ENCODE assay signal across 11 cellular contexts in the genomic region with DNA sequence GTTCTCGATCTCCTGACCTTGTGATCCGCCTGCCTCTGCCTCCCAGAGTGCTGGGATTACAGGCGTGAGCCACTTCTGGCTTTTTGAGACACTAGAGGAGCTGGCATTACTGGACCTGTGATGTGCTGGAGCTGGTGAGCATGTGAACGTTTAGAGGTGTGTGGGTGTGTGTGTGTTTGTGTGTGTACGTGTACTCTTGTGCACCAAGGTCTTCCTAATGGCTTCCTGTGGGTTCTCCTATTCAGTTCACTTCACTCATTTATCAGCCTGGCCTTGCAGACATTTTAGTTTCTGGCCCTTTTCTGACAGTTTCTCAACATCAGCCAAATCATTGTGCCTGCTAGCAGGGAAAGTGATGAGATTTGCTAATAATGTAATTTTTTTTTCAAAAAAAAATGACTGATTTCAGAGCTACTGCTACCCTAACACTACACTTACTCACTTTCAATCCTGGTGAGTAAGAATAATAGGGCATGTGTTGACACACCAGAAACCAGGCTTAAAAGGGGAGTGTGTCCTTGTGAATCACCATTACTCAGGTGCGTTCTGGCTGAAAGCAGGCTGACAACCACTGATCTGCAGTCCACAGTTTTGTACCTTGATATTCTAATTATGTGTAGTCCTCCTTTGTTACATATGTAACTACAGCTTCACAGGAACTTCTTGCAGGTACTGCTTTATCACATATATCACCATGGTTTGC. TPM values are rescaled to one million over a fixed set of nuclear protein-coding genes. Genes with fewer than 3 reads are reported as not detected.
DNase-seq lines count a peak whose midpoint lies in the region; ATAC-seq and TF ChIP-seq lines count a peak whose summit lies in the region.
"Had no signal": no experiment of that assay in that cellular context is flagged by ENCODE, and none has a peak within 500 bp of the region (broad histone marks: within the 10 kb centered on the region; RNA-seq: fewer than 3 reads in every experiment).

No MANE protein-coding gene starts in this region.

- no peaks in the 10 kb centered on the region for H3K9me3 ChIP-seq in aorta (ENCODE audit: control insufficient read depth, low read length)
- H3K9me3 ChIP-seq in CD8-positive, alpha-beta memory T cell (ENCODE audit: low read length): no peaks in the 10 kb centered on the region

- H3K4me1 Mint-ChIP-seq in HFFc6 (ENCODE audit: low read depth) (peaks cover 29% of the 10 kb centered on the region), neural crest cell (no peaks in the 10 kb centered on the region)
- H3K4me1 Mint-ChIP-seq in CD8-positive, alpha-beta memory T cell: no peaks in the 10 kb centered on the region

- ATAC-seq in GM18498 (IDR thresholded peaks at IDR 0.05; ENCODE audit: unreplicated experiment) (peak; percentile 66), aorta (ENCODE audit: low FRiP score) (no peak)

- H3K27ac ChIP-seq in coronary artery (no peak overlapping the region), aorta (ENCODE audit: low read depth in 1 of 2, low read length in 2 of 2) (no peak overlapping the region)
- no peak overlapping the region for H3K27ac ChIP-seq in CD8-positive, alpha-beta memory T cell (ENCODE audit: low read depth, low read length)
- H3K27ac ChIP-seq: WERI-Rb-1 had no signal

- H3K4me3 Mint-ChIP-seq in HFFc6: no peak overlapping the region
- H3K4me3 Mint-ChIP-seq in neural crest cell: no peak overlapping the region
- H3K4me3 Mint-ChIP-seq in CD8-positive, alpha-beta memory T cell: no peak overlapping the region

- H3K4me1 ChIP-seq in aorta (ENCODE audit: control insufficient read depth in 1 of 2, insufficient read depth in 2 of 2, low read length in 2 of 2): no peaks in the 10 kb centered on the region
- H3K4me1 ChIP-seq in CD8-positive, alpha-beta memory T cell (ENCODE audit: insufficient read depth, low read length): no peaks in the 10 kb centered on the region

- TF ChIP-seq CTCF in HFFc6 (IDR thresholded peaks at IDR 0.05): no peak
- no peak for TF ChIP-seq CTCF in neural crest cell (conservative IDR thresholded peaks at IDR 0.05)
- no peak for TF ChIP-seq CTCF in coronary artery (IDR thresholded peaks at IDR 0.05)

- no peaks in the 10 kb centered on the region for H3K27me3 ChIP-seq in aorta (ENCODE audit: control insufficient read depth in 1 of 2, insufficient read depth in 2 of 2, low read length in 1 of 2)
- H3K27me3 ChIP-seq in CD8-positive, alpha-beta memory T cell (ENCODE audit: insufficient read depth, low read length, poor library complexity, severe bottlenecking): no peaks in the 10 kb centered on the region

- no peaks in the 10 kb centered on the region for H3K27me3 Mint-ChIP-seq in HFFc6 (ENCODE audit: insufficient read depth)
- H3K27me3 Mint-ChIP-seq in neural crest cell (ENCODE audit: low read depth): no peaks in the 10 kb centered on the region
- H3K27me3 Mint-ChIP-seq in CD8-positive, alpha-beta memory T cell: no peaks in the 10 kb centered on the region

- H3K9me3 Mint-ChIP-seq in HFFc6 (no peaks in the 10 kb centered on the region), neural crest cell (peaks cover 4% of the 10 kb centered on the region)
- H3K9me3 Mint-ChIP-seq in CD8-positive, alpha-beta memory T cell: peaks cover 0 to 6% (median 2%) of the 10 kb centered on the region in 5 donors

- intact Hi-C loops in aorta (cut with DNase I): no loop called here

- H3K27ac Mint-ChIP-seq in HFFc6 (peak overlapping the region; percentile 26), neural crest cell (ENCODE audit: unreplicated experiment) (peak overlapping the region; percentile 63)
- no peak overlapping the region for H3K27ac Mint-ChIP-seq in CD8-positive, alpha-beta memory T cell

- no peaks in the 10 kb centered on the region for H3K36me3 ChIP-seq in aorta (ENCODE audit: control insufficient read depth in 1 of 2, insufficient read depth in 2 of 2, low read length in 1 of 2)
- H3K36me3 ChIP-seq in CD8-positive, alpha-beta memory T cell (ENCODE audit: insufficient read depth, low read length): no peaks in the 10 kb centered on the region
- H3K36me3 ChIP-seq: WERI-Rb-1 had no signal

- peak; percentile 64 for DNase-seq in HFFc6
- peak; percentile 23 for DNase-seq in SW480 (ENCODE audit: low spot score)
- DNase-seq in neural crest cell (ENCODE audit: low read depth, low spot score): no peak
- no peak for DNase-seq in coronary artery (ENCODE audit: low spot score)
- no peak for DNase-seq in aorta
- no peak for DNase-seq in CD8-positive, alpha-beta memory T cell
- no peak for DNase-seq in DMS79 treated with DMSO at 0.1 percent for 48 hours (lab: John Stamatoyannopoulos, UW)
- DNase-seq: NCI-H345, WERI-Rb-1 had no signal

- WGBS in aorta, 2 donors: 83 to 86% methylated on average over 6 of the region's 6 CpGs

- H3K4me3 ChIP-seq in coronary artery (no peak overlapping the region), aorta (ENCODE audit: low read length in 2 of 2) (no peak overlapping the region)
- no peak overlapping the region for H3K4me3 ChIP-seq in CD8-positive, alpha-beta memory T cell (ENCODE audit: low read length)
- H3K4me3 ChIP-seq: lung had no signal

- CTCF ChIA-PET in CD8-positive, alpha-beta memory T cell (lab: Charles Lee): no interaction called here

- H3K36me3 Mint-ChIP-seq in HFFc6 (ENCODE audit: low read depth) (peaks cover 9% of the 10 kb centered on the region), neural crest cell (ENCODE audit: low read depth) (peaks cover 2% of the 10 kb centered on the region)
- H3K36me3 Mint-ChIP-seq in CD8-positive, alpha-beta memory T cell: peaks cover 9 to 30% (median 11%) of the 10 kb centered on the region in 3 donors

- POLR2A ChIA-PET in CD8-positive, alpha-beta memory T cell (lab: Charles Lee): no interaction called here

RNA-seq across cellular contexts. Expression of a gene that starts 41.0 kb away (rescaled TPM):
- total RNA-seq in HFFc6 (2021; fragmentation: NEBNext Ultra II Directional; extraction: Animal tissue kit (Norgen Biotek cat#: 25700)): 100 to 1,000 TPM; 562 to 663 (median 628) TPM
- total RNA-seq in neural crest cell: 172 and 173 TPM in 2 replicates
- 100 to 1,000 TPM; 222 to 318 TPM for total RNA-seq in aorta
- polyA plus RNA-seq in aorta: 100 to 1,000 TPM in 1 of 2 donors, 10 to 100 TPM in 1; 66.3 to 126 TPM
- 100 to 1,000 TPM; 512 to 532 TPM for total RNA-seq in CD8-positive, alpha-beta memory T cell
- polyA plus RNA-seq in CD8-positive, alpha-beta memory T cell: 478 TPM

Comparison
In these comparisons a context has a peak if more than half of its experiments do, and no peak if none do; other contexts are left out.
1. DNase-seq: peak in HFFc6 (single experiment) and SW480 (single experiment); none in neural crest cell (single experiment), coronary artery (single experiment), aorta (0 of 2), CD8-positive, alpha-beta memory T cell (0 of 5) and DMS79 treated with DMSO at 0.1 percent for 48 hours (single experiment).
2. H3K27ac Mint-ChIP-seq: peak in HFFc6 (single experiment) and neural crest cell (single experiment); none in CD8-positive, alpha-beta memory T cell (0 of 8).